In the genomic region with DNA sequence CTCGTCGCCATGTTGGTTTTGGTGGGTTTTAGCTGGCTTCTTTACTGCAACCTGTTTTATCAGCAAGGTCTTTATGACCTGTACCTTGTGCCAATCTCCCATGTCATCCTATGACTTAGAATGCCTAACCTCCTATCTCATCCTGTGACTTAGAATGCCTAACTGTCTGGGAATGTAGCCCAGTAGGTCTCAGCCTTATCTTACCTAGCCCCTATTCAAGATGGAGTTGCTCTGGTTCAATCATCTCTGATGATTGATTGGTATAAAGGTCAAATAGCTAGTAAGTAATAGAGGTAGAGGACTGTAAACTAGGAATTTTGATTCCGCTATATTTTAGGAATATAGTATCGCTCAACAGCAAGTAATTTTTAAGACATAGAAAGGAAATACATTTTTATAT, we compare ENCODE assay signal across 28 cellular contexts. TPM values are rescaled to one million over a fixed set of nuclear protein-coding genes. Genes with fewer than 3 reads are reported as not detected.
"Had no signal": no experiment of that assay in that cellular context is flagged by ENCODE, and none has a peak within 500 bp of the region (broad histone marks: within the 10 kb centered on the region; RNA-seq: fewer than 3 reads in every experiment).

No MANE protein-coding gene starts in this region.

- H3K4me2 ChIP-seq: hepatocyte had no signal

- FAIRE-seq: keratinocyte, urothelium cell line had no signal

- H3K4me3 ChIP-seq: hepatocyte, left lung, lower lobe of right lung, mucosa of descending colon, ovary, right atrium auricular region, right lobe of liver, stomach, testis, thyroid gland, transverse colon, upper lobe of right lung had no signal

- H3K9me3 ChIP-seq: left lung, lower lobe of right lung, mucosa of descending colon, ovary, right atrium auricular region, right lobe of liver, stomach, testis, thyroid gland, transverse colon, upper lobe of right lung had no signal

- DNase-seq: kidney glomerular epithelial cell; left colon; left lung; lower lobe of right lung; midbrain; mucosa of descending colon; naive thymus-derived CD4-positive, alpha-beta T cell; ovary; right lobe of liver; stimulated activated CD4-positive, alpha-beta T cell treated with anti-CD3 and anti-CD28 coated beads, Interleukin-12 subunit alpha, Interleukin-12 subunit beta, amount 100 ng/mL, for 4 hours; stimulated activated CD4-positive, alpha-beta T cell treated with anti-CD3 and anti-CD28 coated beads, Interleukin-15, amount 100 ng/mL, for 24 hours; stimulated activated CD4-positive, alpha-beta T cell treated with anti-CD3 and anti-CD28 coated beads, Interleukin-2, amount 100 ng/mL, for 24 hours; stimulated activated CD4-positive, alpha-beta T cell treated with anti-CD3 and anti-CD28 coated beads, Interleukin-4, amount 100 ng/mL, for 1 hour; stimulated activated naive B cell treated with anti-CD40 and anti-IgM and Interleukin-4, amounts not matched to agents 10 μg/mL and 1 μg/mL and 100 μg/mL, for 72 hours; stimulated activated naive CD8-positive, alpha-beta T cell treated with anti-CD3 and anti-CD28 coated beads, Interleukin-15, Interleukin-2, amounts not matched to agents 100 U/mL and 50 U/mL, for 24 hours; stomach; testis; thyroid gland; transverse colon; upper lobe of right lung had no signal

- H2AFZ ChIP-seq: hepatocyte had no signal

- H3K27me3 ChIP-seq: hepatocyte, ovary, right atrium auricular region, right lobe of liver, stomach, testis, thyroid gland, transverse colon, upper lobe of right lung had no signal

- H3K27ac ChIP-seq: hepatocyte, left lung, lower lobe of right lung, ovary, right atrium auricular region, right lobe of liver, stomach, testis, thyroid gland, transverse colon, upper lobe of right lung had no signal

- ATAC-seq: left colon; left lung; lower lobe of right lung; mucosa of descending colon; naive thymus-derived CD4-positive, alpha-beta T cell; natural killer cell treated with Interleukin-12 subunit alpha and Interleukin-12 subunit beta and Interleukin-15 and Interleukin-18, amount 100 ng/mL, for 72 hours; right lobe of liver; stimulated activated naive B cell treated with anti-CD40 and anti-IgM and Interleukin-4, amounts not matched to agents 10 μg/mL and 1 μg/mL and 100 μg/mL, for 72 hours; stimulated activated naive CD8-positive, alpha-beta T cell treated with anti-CD3 and anti-CD28 coated beads, Interleukin-15, Interleukin-2, amounts not matched to agents 100 U/mL and 50 U/mL, for 24 hours; upper lobe of right lung had no signal

- H3K36me3 ChIP-seq: left lung, lower lobe of right lung, ovary, right atrium auricular region, right lobe of liver, stomach, thyroid gland, transverse colon, upper lobe of right lung had no signal

RNA-seq across cellular contexts. Expression of a gene that starts 1.3 kb away (rescaled TPM):
- total RNA-seq: pulmonary artery endothelial cell had no signal
- polyA plus RNA-seq: naive thymus-derived CD4-positive, alpha-beta T cell; neural cell had no signal

RNA-seq across cellular contexts. Expression of a gene that starts 34.9 kb away (rescaled TPM):
- total RNA-seq: skeletal muscle tissue had no signal
- polyA plus RNA-seq: hepatocyte; naive thymus-derived CD4-positive, alpha-beta T cell had no signal
